16 cellular contexts compared by ENCODE assay signal in genomic region chr2:239459056-239459455, GRCh38.
"Had no signal": no experiment of that assay in that cellular context is flagged by ENCODE, and none has a peak within 500 bp of the region (broad histone marks: within the 10 kb centered on the region; RNA-seq: fewer than 3 reads in every experiment).

No MANE protein-coding gene starts in this region.

- H3K4me1 Mint-ChIP-seq: activated naive CD4-positive, alpha-beta T cell treated with anti-CD3 and anti-CD28 coated beads, Interleukin-2, amount 50 U/mL, for 24 hours; stimulated activated naive B cell treated with anti-CD40 and anti-IgM and Interleukin-4, amounts not matched to agents 10 μg/mL and 1 μg/mL and 100 μg/mL, for 72 hours had no signal

- H3K4me1 ChIP-seq: adrenal gland, pancreas had no signal

- DNase-seq: activated CD4-positive, alpha-beta T cell treated with anti-CD3 and anti-CD28 coated beads for 48 hours; activated CD8-positive, alpha-beta T cell treated with anti-CD3 and anti-CD28 coated beads for 36 hours; activated effector memory CD4-positive, alpha-beta T cell treated with Interleukin-2 at 50 U/mL for 16 hours; effector CD4-positive, alpha-beta T cell; gastrocnemius medialis; mammary epithelial cell; mucosa of descending colon; naive thymus-derived CD4-positive, alpha-beta T cell; pancreas; SIG-M5; stimulated activated CD4-positive, alpha-beta T cell treated with anti-CD3 and anti-CD28 coated beads, Interleukin-2, amount 100 ng/mL, for 48 hours; stimulated activated naive B cell treated with anti-CD40 and anti-IgM and Interleukin-4, amounts not matched to agents 10 μg/mL and 1 μg/mL and 100 μg/mL, for 72 hours had no signal

- H3K36me3 Mint-ChIP-seq: activated naive CD4-positive, alpha-beta T cell treated with anti-CD3 and anti-CD28 coated beads, Interleukin-2, amount 50 U/mL, for 24 hours had no signal

- H3K27me3 Mint-ChIP-seq: activated CD8-positive, alpha-beta T cell treated with anti-CD3 and anti-CD28 coated beads for 36 hours had no signal

- ATAC-seq: activated CD8-positive, alpha-beta T cell treated with anti-CD3 and anti-CD28 coated beads for 36 hours; gastrocnemius medialis; mucosa of descending colon; naive thymus-derived CD4-positive, alpha-beta T cell; pancreas; stimulated activated naive B cell treated with anti-CD40 and anti-IgM and Interleukin-4, amounts not matched to agents 10 μg/mL and 1 μg/mL and 100 μg/mL, for 72 hours had no signal

- H3K27ac Mint-ChIP-seq: activated CD8-positive, alpha-beta T cell treated with anti-CD3 and anti-CD28 coated beads for 36 hours; activated naive CD4-positive, alpha-beta T cell treated with anti-CD3 and anti-CD28 coated beads, Interleukin-2, amount 50 U/mL, for 24 hours; naive thymus-derived CD4-positive, alpha-beta T cell; stimulated activated naive B cell treated with anti-CD40 and anti-IgM and Interleukin-4, amounts not matched to agents 10 μg/mL and 1 μg/mL and 100 μg/mL, for 72 hours had no signal

- H3K9me3 Mint-ChIP-seq: activated CD8-positive, alpha-beta T cell treated with anti-CD3 and anti-CD28 coated beads for 36 hours had no signal

- H3K4me3 ChIP-seq: adrenal gland, cardiac muscle cell, gastrocnemius medialis, mucosa of descending colon, pancreas, tibial nerve had no signal

- H3K36me3 ChIP-seq: adrenal gland, cardiac muscle cell, gastrocnemius medialis, pancreas, tibial nerve had no signal

- H3K9me3 ChIP-seq: adrenal gland, gastrocnemius medialis, mucosa of descending colon, pancreas had no signal

- H3K27ac ChIP-seq: adrenal gland, cardiac muscle cell, gastrocnemius medialis, pancreas, tibial nerve had no signal

- H3K27me3 ChIP-seq: adrenal gland, cardiac muscle cell, pancreas, tibial nerve had no signal

- H3K4me3 Mint-ChIP-seq: activated CD8-positive, alpha-beta T cell treated with anti-CD3 and anti-CD28 coated beads for 36 hours; activated naive CD4-positive, alpha-beta T cell treated with anti-CD3 and anti-CD28 coated beads, Interleukin-2, amount 50 U/mL, for 24 hours; naive thymus-derived CD4-positive, alpha-beta T cell; stimulated activated naive B cell treated with anti-CD40 and anti-IgM and Interleukin-4, amounts not matched to agents 10 μg/mL and 1 μg/mL and 100 μg/mL, for 72 hours had no signal
